ENCODE assay signal across 8 cellular contexts in the genomic region with DNA sequence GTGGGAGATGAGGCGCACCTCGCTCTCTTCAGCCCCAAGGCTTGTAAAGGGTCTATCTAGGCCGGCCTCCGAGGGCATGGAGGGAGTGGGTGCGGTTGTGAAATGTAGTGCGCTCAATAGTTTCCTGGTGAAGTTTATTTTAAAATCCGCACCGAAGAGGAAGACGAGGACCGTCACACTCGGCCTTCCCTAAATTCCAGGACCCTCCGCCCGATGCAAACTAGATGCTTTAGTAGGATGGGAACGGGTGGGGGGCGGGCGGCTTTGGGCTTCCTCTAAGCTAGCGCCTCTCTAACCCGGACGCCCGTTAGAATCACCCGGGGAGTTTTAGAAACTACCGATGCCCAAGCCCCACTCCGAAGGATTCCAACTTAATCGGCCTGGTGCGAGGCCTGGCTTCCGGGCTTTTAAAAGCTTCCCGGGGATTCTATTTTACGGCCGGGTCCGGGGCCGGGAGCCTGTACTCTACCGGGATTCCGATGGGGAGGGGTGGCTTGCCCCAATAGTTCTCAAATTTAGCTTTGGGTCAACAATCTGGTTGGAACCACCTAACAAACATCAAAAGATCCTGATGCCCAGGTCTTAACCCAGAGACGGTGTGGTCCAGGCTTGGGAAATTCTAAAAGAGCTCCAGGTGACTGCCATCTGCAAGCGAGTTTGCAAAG. TPM values are rescaled to one million over a fixed set of nuclear protein-coding genes. Genes with fewer than 3 reads are reported as not detected.
DNase-seq lines count a peak whose midpoint lies in the region; ATAC-seq and TF ChIP-seq lines count a peak whose summit lies in the region.

No MANE protein-coding gene starts in this region.

- DNase-seq in GM12864 (ENCODE audit: low read depth) (no peak), memory B cell (ENCODE audit: low spot score in 2 of 2) (no peak), vagina (ENCODE audit: extremely low spot score in 2 of 2) (no peak), NCI-H1436 treated with DMSO at 0.1 percent for 48 hours (lab: John Stamatoyannopoulos, UW) (no peak)
- no peak for DNase-seq in activated naive CD4-positive, alpha-beta T cell treated with anti-CD3 and anti-CD28 coated beads, Interleukin-2, amount 50 U/mL, for 72 hours (ENCODE audit: low spot score in 2 of 2)

- H3K9me3 Mint-ChIP-seq in activated naive CD4-positive, alpha-beta T cell treated with anti-CD3 and anti-CD28 coated beads, Interleukin-2, amount 50 U/mL, for 72 hours: no peaks in the 10 kb centered on the region
- H3K9me3 Mint-ChIP-seq in memory B cell: no peaks in the 10 kb centered on the region

- H3K36me3 Mint-ChIP-seq in activated naive CD4-positive, alpha-beta T cell treated with anti-CD3 and anti-CD28 coated beads, Interleukin-2, amount 50 U/mL, for 72 hours: no peaks in the 10 kb centered on the region
- H3K36me3 Mint-ChIP-seq in memory B cell: peaks cover 2% of the 10 kb centered on the region

- H3K4me1 Mint-ChIP-seq in memory B cell: peaks cover 17% of the 10 kb centered on the region

- peak overlapping the region; percentile 72 for H3K4me3 Mint-ChIP-seq in memory B cell

- peak; percentile 4 for ATAC-seq in HG02970 (IDR thresholded peaks at IDR 0.05; ENCODE audit: low FRiP score, unreplicated experiment)
- ATAC-seq in activated naive CD4-positive, alpha-beta T cell treated with anti-CD3 and anti-CD28 coated beads, Interleukin-2, amount 50 U/mL, for 72 hours: peak; percentile 18 to 28
- ATAC-seq in memory B cell (ENCODE audit: low read depth): no peak
- no peak for ATAC-seq in GM21423 (IDR thresholded peaks at IDR 0.05; ENCODE audit: unreplicated experiment)
- no peak for ATAC-seq in HG03159 (IDR thresholded peaks at IDR 0.05; ENCODE audit: unreplicated experiment)

- H3K4me1 ChIP-seq in vagina: peaks cover 35% of the 10 kb centered on the region

- intact Hi-C loops in vagina (cut with DNase I): loop anchor here (5.0 kb wide), 1 partner anchor 138 kb away; the partner anchor contains the start of gene ADNP

- H3K4me3 ChIP-seq in GM12864 (ENCODE audit: low read depth, low read length): peak overlapping the region; percentile 38
- peak overlapping the region; percentile 72 to 90 for H3K4me3 ChIP-seq in vagina

- no peaks in the 10 kb centered on the region for H3K27me3 Mint-ChIP-seq in memory B cell

- TF ChIP-seq CTCF in GM12864 (IDR thresholded peaks at IDR 0.05; ENCODE audit: low read depth, low read length, missing control alignments) (no peak), vagina (IDR thresholded peaks at IDR 0.05) (peak in 1 of 3 experiments; percentile 50)

- no peaks in the 10 kb centered on the region for H3K27me3 ChIP-seq in vagina

- no peak overlapping the region for H3K27ac Mint-ChIP-seq in activated naive CD4-positive, alpha-beta T cell treated with anti-CD3 and anti-CD28 coated beads, Interleukin-2, amount 50 U/mL, for 72 hours
- peak overlapping the region; percentile 20 for H3K27ac Mint-ChIP-seq in memory B cell

- no peaks in the 10 kb centered on the region for H3K36me3 ChIP-seq in vagina

- no peaks in the 10 kb centered on the region for H3K9me3 ChIP-seq in vagina

- H3K27ac ChIP-seq in vagina: peak overlapping the region; percentile 45

- no peak for TF ChIP-seq POLR2A in vagina (IDR thresholded peaks at IDR 0.05)

RNA-seq across cellular contexts. Expression of gene BCAS4, which starts 0.5 kb away (rescaled TPM):
- total RNA-seq in activated naive CD4-positive, alpha-beta T cell treated with anti-CD3 and anti-CD28 coated beads, Interleukin-2, amount 50 U/mL, for 72 hours: 10 to 100 TPM; 12.6 to 19.3 TPM
- 1.7 TPM for total RNA-seq in vagina

Comparison
In these comparisons a context has a peak if more than half of its experiments do, and no peak if none do; other contexts are left out.
1. ATAC-seq: peak in HG02970 (single experiment) and activated naive CD4-positive, alpha-beta T cell treated with anti-CD3 and anti-CD28 coated beads, Interleukin-2, amount 50 U/mL, for 72 hours (2 of 2); none in memory B cell (single experiment), GM21423 (single experiment) and HG03159 (single experiment).